27 cellular contexts compared by ENCODE assay signal in genomic region chr11:35582033-35582432, GRCh38. TPM values are rescaled to one million over a fixed set of nuclear protein-coding genes. Genes with fewer than 3 reads are reported as not detected.
DNase-seq lines count a peak whose midpoint lies in the region; ATAC-seq, FAIRE-seq and TF ChIP-seq lines count a peak whose summit lies in the region.
"Had no signal": no experiment of that assay in that cellular context is flagged by ENCODE, and none has a peak within 500 bp of the region (broad histone marks: within the 10 kb centered on the region; RNA-seq: fewer than 3 reads in every experiment).

No MANE protein-coding gene starts in this region.

- dilution Hi-C loops in IMR-90 (cut with HindIII; ENCODE audit: low sequenced_read_pairs, unreplicated experiment): no loop called here

- H2AK5ac ChIP-seq in IMR-90 (ENCODE audit: low read depth, low read length) (peak overlapping the region; percentile 93), mesenchymal stem cell (ENCODE audit: low read length, severe bottlenecking) (no peak overlapping the region)

- peak overlapping the region; percentile 92 for H3K27ac Mint-ChIP-seq in osteocyte (ENCODE audit: unreplicated experiment)
- H3K27ac Mint-ChIP-seq: IgD-negative memory B cell had no signal

- peak overlapping the region; percentile 12 to 67 for H2BK12ac ChIP-seq in mesenchymal stem cell (ENCODE audit: low read length in 2 of 2)

- in situ Hi-C loops in IMR-90 (cut with MboI; ENCODE audit: low sequenced_read_pairs) (no loop called here), K562 (cut with MboI) (no loop called here), GM13977 (cut with MboI; ENCODE audit: low pct_unique_long_range_greater_than_20kb, low sequenced_read_pairs, unreplicated experiment) (no loop called here)

- H3K36me3 ChIP-seq in IMR-90 (ENCODE audit: control insufficient read depth, insufficient read depth, low read length) (no peaks in the 10 kb centered on the region), K562 (ENCODE audit: control insufficient read depth, insufficient read depth, low read length) (no peaks in the 10 kb centered on the region), mesenchymal stem cell (ENCODE audit: control insufficient read depth in 1 of 2, insufficient read depth in 2 of 2, low read depth in 1 of 2, low read length in 2 of 2) (no peaks in the 10 kb centered on the region), uterus (no peaks in the 10 kb centered on the region)
- H3K36me3 ChIP-seq: BE2C had no signal

- H3K9me3 Mint-ChIP-seq in osteocyte (ENCODE audit: unreplicated experiment): no peaks in the 10 kb centered on the region
- H3K9me3 Mint-ChIP-seq: IgD-negative memory B cell had no signal

- H2BK120ac ChIP-seq in IMR-90 (ENCODE audit: low read depth, low read length): peak overlapping the region; percentile 96
- no peak overlapping the region for H2BK120ac ChIP-seq in mesenchymal stem cell (ENCODE audit: low read depth, low read length)

- H2BK15ac ChIP-seq in IMR-90 (ENCODE audit: low read depth, low read length): peak overlapping the region; percentile 93
- no peak overlapping the region for H2BK15ac ChIP-seq in mesenchymal stem cell (ENCODE audit: low read depth, poor library complexity, severe bottlenecking)

- no peak for FAIRE-seq in K562 (lab: Jason Lieb, UNC)
- FAIRE-seq: G401.6, H1 had no signal

- H2BK5ac ChIP-seq in IMR-90 (ENCODE audit: low read depth, low read length, poor library complexity, severe bottlenecking) (no peak overlapping the region), mesenchymal stem cell (ENCODE audit: low read depth, low read length, poor library complexity, severe bottlenecking) (no peak overlapping the region)

- no peaks in the 10 kb centered on the region for H3K9me3 ChIP-seq in IMR-90 (ENCODE audit: control insufficient read depth, insufficient read depth, low read length)
- no peaks in the 10 kb centered on the region for H3K9me3 ChIP-seq in K562 (replicated peaks; ENCODE audit: control insufficient read depth, insufficient read depth, low read depth, low read length)
- no peaks in the 10 kb centered on the region for H3K9me3 ChIP-seq in mesenchymal stem cell (ENCODE audit: control insufficient read depth, low read length)
- H3K9me3 ChIP-seq in uterus: no peaks in the 10 kb centered on the region
- H3K9me3 ChIP-seq: BE2C had no signal

- H3K23ac ChIP-seq in IMR-90 (ENCODE audit: low read depth, low read length) (peak overlapping the region; percentile 84), mesenchymal stem cell (ENCODE audit: low read length in 2 of 2) (no peak overlapping the region)

- 0 out of 4 replicates have a peak, but pooled peaks cover 0 to 9% of the 10 kb centered on the region in 2 experiments for H3K79me1 ChIP-seq in IMR-90 (ENCODE audit: low read depth in 1 of 2, low read length in 2 of 2)
- H3K79me1 ChIP-seq in mesenchymal stem cell (replicated peaks; ENCODE audit: low read length, poor library complexity, severe bottlenecking): no peaks in the 10 kb centered on the region

- no peaks in the 10 kb centered on the region for H3K36me3 Mint-ChIP-seq in osteocyte (ENCODE audit: unreplicated experiment)
- H3K36me3 Mint-ChIP-seq: CD14-positive monocyte, IgD-negative memory B cell had no signal

- H3K79me2 ChIP-seq in K562 (ENCODE audit: control insufficient read depth, insufficient read depth, low read length): no peaks in the 10 kb centered on the region

- no peak for DNase-seq in IMR-90
- no peak for DNase-seq in K562 (ENCODE audit: extremely low read depth in 1 of 4, low spot score in 3 of 4)
- DNase-seq in mesenchymal stem cell: no peak
- DNase-seq in osteocyte (ENCODE audit: extremely low spot score, unreplicated experiment): no peak
- DNase-seq in central memory CD4-positive, alpha-beta T cell: no peak
- no peak for DNase-seq in uterus
- no peak for DNase-seq in DMS79 treated with DMSO at 0.1 percent for 48 hours (lab: John Stamatoyannopoulos, UW)
- DNase-seq in GM13977 (ENCODE audit: low spot score): no peak
- DNase-seq: ACHN; BE2C; HCEC 1CT; MV-4-11; NCI-H1105; NCI-H1436 treated with DMSO at 0.1 percent for 48 hours; NCI-H187 treated with DMSO at 0.1 percent for 48 hours; NCI-H2107; NCI-H446; NCI-H524 treated with DMSO at 0.1 percent for 48 hours; NCI-H82; NK-92 treated with Interleukin-12 subunit alpha and Interleukin-12 subunit beta, amount 100 ng/mL, for 24 hours; PC-3; Right ventricle myocardium superior; RPMI8226 had no signal

- H2BK20ac ChIP-seq in IMR-90 (ENCODE audit: low read depth, low read length): peak overlapping the region; percentile 99

- no peak for ATAC-seq in IMR-90 (ENCODE audit: low read depth)
- peak; percentile 54; the same call in 2 of the 3 replicates for ATAC-seq in K562
- ATAC-seq: PC-3 had no signal

- no peak overlapping the region for H3K4me3 ChIP-seq in IMR-90 (ENCODE audit: insufficient read depth, low read depth, low read length)
- no peak overlapping the region for H3K4me3 ChIP-seq in K562
- H3K4me3 ChIP-seq in mesenchymal stem cell (ENCODE audit: insufficient read depth in 1 of 2, low read depth in 1 of 2, low read length in 2 of 2): no peak overlapping the region
- H3K4me3 ChIP-seq in uterus: no peak overlapping the region

- H3K27me3 ChIP-seq in IMR-90 (ENCODE audit: control insufficient read depth, insufficient read depth, low read length) (no peaks in the 10 kb centered on the region), K562 (ENCODE audit: control insufficient read depth in 2 of 2, insufficient read depth in 2 of 2, low read length in 2 of 2) (peaks cover 0 to 4% of the 10 kb centered on the region in 2 experiments; a peak in 1 of 5 replicates), mesenchymal stem cell (ENCODE audit: control insufficient read depth in 1 of 2, insufficient read depth in 1 of 2, low read length in 2 of 2) (no peaks in the 10 kb centered on the region), uterus (no peaks in the 10 kb centered on the region)
- H3K27me3 ChIP-seq: BE2C had no signal

- POLR2A ChIA-PET in IMR-90 (lab: Charles Lee; ENCODE audit: unreplicated experiment) (no interaction called here), K562 (lab: Yijun Ruan, JAX) (no interaction called here)

- peaks cover 52% of the 10 kb centered on the region for H3K4me1 Mint-ChIP-seq in osteocyte (ENCODE audit: unreplicated experiment)
- H3K4me1 Mint-ChIP-seq: IgD-negative memory B cell had no signal

- CTCF ChIA-PET in IMR-90 (lab: Yijun Ruan, JAX): no interaction called here
- CTCF ChIA-PET in K562 (lab: Yijun Ruan, JAX; ENCODE audit: low intra/inter-chr PET ratio): no interaction called here

- BruUV-seq in IMR-90 (replicated peaks; lab: Mats Ljungman, UMichigan) (no TSS peak), K562 (replicated peaks; lab: Mats Ljungman, UMichigan) (no TSS peak)

- H3K56ac ChIP-seq in IMR-90 (ENCODE audit: extremely low read depth, insufficient read depth, low read length): no peak overlapping the region

- no peak overlapping the region for H3K4me3 Mint-ChIP-seq in osteocyte (ENCODE audit: unreplicated experiment)
- H3K4me3 Mint-ChIP-seq: CD14-positive monocyte, IgD-negative memory B cell had no signal

- H3K27ac ChIP-seq in IMR-90 (ENCODE audit: insufficient read depth, low read length) (peak overlapping the region; percentile 29; the same call in 1 of the 2 replicates), K562 (ENCODE audit: extremely low read depth, low read depth, low read length) (no peak overlapping the region), mesenchymal stem cell (ENCODE audit: low read length, poor library complexity, severe bottlenecking) (no peak overlapping the region), uterus (no peak overlapping the region)

- H3K4ac ChIP-seq in IMR-90 (ENCODE audit: low read depth, low read length) (peak overlapping the region; percentile 94), mesenchymal stem cell (ENCODE audit: low read depth in 1 of 2, low read length in 2 of 2) (peak overlapping the region in 1 of 2 experiments; percentile 30)

- TF ChIP-seq EP300 in K562 (IDR thresholded peaks at IDR 0.05; ENCODE audit: low read length): no peak

- H3K9me1 ChIP-seq in IMR-90 (ENCODE audit: insufficient read depth, low read length) (peaks cover 19% of the 10 kb centered on the region), K562 (ENCODE audit: control insufficient read depth, insufficient read depth, low read length) (no peaks in the 10 kb centered on the region)

- WGBS in IMR-90 (ENCODE audit: extremely low coverage in 2 of 2, insufficient read length in 1 of 2), 2 experiments: no CpG with 5 or more reads among the region's 1 CpG
- WGBS in K562 (ENCODE audit: insufficient coverage, low coverage, missing lambda C conversion rate): 18% methylated on average over 1 of the region's 1 CpG
- WGBS in mesenchymal stem cell: 100% methylated on average over 1 of the region's 1 CpG

- H3K4me2 ChIP-seq in IMR-90 (ENCODE audit: low read depth, low read length) (no peak overlapping the region), K562 (ENCODE audit: insufficient read depth, low read length) (no peak overlapping the region), mesenchymal stem cell (ENCODE audit: low read length, poor library complexity, severe bottlenecking) (no peak overlapping the region)

- TF ChIP-seq RAD21 in IMR-90 (IDR thresholded peaks at IDR 0.05; ENCODE audit: low read length) (no peak), K562 (CRISPR knock-in tag; conservative IDR thresholded peaks at IDR 0.05 in 1 of 2, IDR thresholded peaks at IDR 0.05 in 1 of 2) (no peak)

- TF ChIP-seq POLR2A in IMR-90 (IDR thresholded peaks at IDR 0.05; ENCODE audit: low read depth, low read length) (no peak), K562 (conservative IDR thresholded peaks at IDR 0.05) (no peak), uterus (IDR thresholded peaks at IDR 0.05) (no peak)

- H3K14ac ChIP-seq in IMR-90 (replicated peaks; ENCODE audit: low read depth, low read length) (peak overlapping the region; percentile 49), mesenchymal stem cell (ENCODE audit: low read length in 2 of 2) (no peak overlapping the region)

- H2AK9ac ChIP-seq in IMR-90 (replicated peaks; ENCODE audit: low read depth, low read length, poor library complexity): no peak overlapping the region

- peak overlapping the region; percentile 45 to 83 for H4K8ac ChIP-seq in IMR-90 (ENCODE audit: low read depth in 2 of 2, low read length in 2 of 2)
- H4K8ac ChIP-seq in mesenchymal stem cell (ENCODE audit: low read length): no peak overlapping the region

- H3K18ac ChIP-seq in IMR-90 (ENCODE audit: low read depth, low read length) (peak overlapping the region; percentile 96), mesenchymal stem cell (ENCODE audit: low read depth in 1 of 2, low read length in 2 of 2) (peak overlapping the region; percentile 55 to 59)

- H3K27me3 Mint-ChIP-seq in osteocyte (ENCODE audit: unreplicated experiment): no peaks in the 10 kb centered on the region

- H3K9ac ChIP-seq in IMR-90 (ENCODE audit: low read depth, low read length) (no peak overlapping the region), K562 (ENCODE audit: insufficient read depth in 1 of 2, low read depth in 2 of 2, low read length in 2 of 2) (no peak overlapping the region), mesenchymal stem cell (ENCODE audit: low read length) (peak overlapping the region; percentile 62)

- H3K4me1 ChIP-seq in IMR-90 (ENCODE audit: control insufficient read depth, insufficient read depth, low read length) (peaks cover 25% of the 10 kb centered on the region), K562 (replicated peaks in 1 of 2; ENCODE audit: control insufficient read depth in 2 of 2, insufficient read depth in 2 of 2, low read length in 2 of 2) (peaks cover 0 to 11% of the 10 kb centered on the region in 2 experiments; a peak in 3 of 5 replicates), mesenchymal stem cell (ENCODE audit: control insufficient read depth, insufficient read depth, low read depth, low read length) (peaks cover 3% of the 10 kb centered on the region), uterus (no peaks in the 10 kb centered on the region)
- H3K4me1 ChIP-seq: BE2C had no signal

- no peak overlapping the region for H2AFZ ChIP-seq in IMR-90 (replicated peaks; ENCODE audit: low read length, poor library complexity)
- H2AFZ ChIP-seq in K562 (ENCODE audit: low read depth, low read length): no peak overlapping the region
- no peak overlapping the region for H2AFZ ChIP-seq in mesenchymal stem cell (ENCODE audit: low read depth, low read length)

- H4K91ac ChIP-seq in IMR-90 (ENCODE audit: insufficient read depth, low read depth, low read length) (peak overlapping the region; percentile 77), mesenchymal stem cell (ENCODE audit: low read length) (no peak overlapping the region)

- H4K5ac ChIP-seq in IMR-90 (ENCODE audit: low read depth, low read length): peak overlapping the region; percentile 77; the same call in 1 of the 2 replicates

- intact Hi-C loops in IMR-90 (cut with micrococcal nuclease) (loop anchor here (5.0 kb wide), 1 partner anchor 70 kb away; no protein-coding TSS in a partner anchor), K562 (cut with micrococcal nuclease) (no loop called here), uterus (cut with DNase I; ENCODE audit: low total_unique reads) (no loop called here)

- TF ChIP-seq CTCF in IMR-90 (conservative IDR thresholded peaks at IDR 0.05; ENCODE audit: low read depth, low read length): no peak
- no peak for TF ChIP-seq CTCF in K562 (IDR thresholded peaks at IDR 0.05 in 2 of 3, conservative IDR thresholded peaks at IDR 0.05 in 1 of 3; ENCODE audit: insufficient read depth in 2 of 3, low read depth in 1 of 3, low read length in 3 of 3)
- no peak for TF ChIP-seq CTCF in osteocyte (IDR thresholded peaks at IDR 0.05)
- no peak for TF ChIP-seq CTCF in uterus (IDR thresholded peaks at IDR 0.05)
- TF ChIP-seq CTCF in GM13977 (IDR thresholded peaks at IDR 0.05; ENCODE audit: extremely low read depth, insufficient read depth, missing control alignments): no peak

- H4K20me1 ChIP-seq in IMR-90 (ENCODE audit: insufficient read depth, low read length) (no peaks in the 10 kb centered on the region), K562 (replicated peaks; ENCODE audit: control insufficient read depth, insufficient read depth, low read length) (no peaks in the 10 kb centered on the region)

RNA-seq across cellular contexts. Expression of gene FJX1, which starts 36.2 kb away (rescaled TPM):
- 8.1 and 8.4 TPM in 2 replicates for total RNA-seq in IMR-90 (2012; rRNA removed)
- polyA plus RNA-seq in IMR-90 (2012; rRNA removed): 11.2 and 14.2 TPM in 2 replicates
- 16.5 and 30.3 TPM in 2 replicates for polyA plus RNA-seq in IMR-90 (2012; cell fraction: cytosol; rRNA removed)
- 12.9 and 26.1 TPM in 2 replicates for polyA plus RNA-seq in IMR-90 (2012; cell fraction: nucleus; rRNA removed; ENCODE audit: low replicate concordance)
- total RNA-seq in K562 (2011; cell fraction: chromatin; rRNA removed; ENCODE audit: low replicate concordance): 0.53 and 1.1 TPM in 2 replicates
- total RNA-seq in K562 (2011; cell fraction: nucleolus; rRNA removed): 1.4 and 2.8 TPM in 2 replicates
- 0.61 and 1.0 TPM in 2 replicates for total RNA-seq in K562 (2011; cell fraction: nucleoplasm; rRNA removed)
- 2.0 and 2.9 TPM in 2 replicates for total RNA-seq in K562 (2014; rRNA removed)
- 1.2 TPM in 2 replicates for total RNA-seq in K562 (2014; rRNA removed; fragmentation: Illumina TruSeq; extraction: Trizol)
- 0.72 and 1.1 TPM in 2 replicates for total RNA-seq in K562 (2015; rRNA removed; fragmentation: Illumina TruSeq; extraction: Trizol)
- 2.7 and 3.7 TPM in 2 replicates for total RNA-seq in K562 (2021)
- 0.22 and 0.95 TPM in 2 replicates for polyA plus RNA-seq in K562 (2011; rRNA removed)
- 0.19 and 2.6 TPM in 2 replicates for polyA plus RNA-seq in K562 (2011; cell fraction: cytosol; rRNA removed)
- 0.39 and 2.5 TPM in 2 replicates for polyA plus RNA-seq in K562 (2011; cell fraction: nucleus; rRNA removed)
- polyA plus RNA-seq in K562 (2012): 0.58 and 2.0 TPM in 2 replicates
- polyA plus RNA-seq in K562 (2014; fragmentation: Illumina TruSeq; extraction: Trizol): 0.64 and 0.66 TPM in 2 replicates
- polyA plus RNA-seq in K562 (2014; fragmentation: Nextera tagmentation; extraction: Ambion mirVana): under 1 TPM; 0.10 to 0.38 TPM
- polyA plus RNA-seq in K562 (2014; rRNA removed): 0.58 and 0.84 TPM in 2 replicates
- 0.09 and 0.32 TPM in 2 replicates for polyA minus RNA-seq in K562 (2011; rRNA and poly(A)+ RNA removed)
- polyA minus RNA-seq in K562 (2011; cell fraction: cytosol; rRNA and poly(A)+ RNA removed): 0.82 and 1.4 TPM in 2 replicates
- 0.67 and 1.8 TPM in 2 replicates for polyA minus RNA-seq in K562 (2011; cell fraction: nucleus; rRNA and poly(A)+ RNA removed)
- 6.1 TPM for polyA plus RNA-seq in mesenchymal stem cell (2013, experiment 1 of 2)
- polyA plus RNA-seq in mesenchymal stem cell (2013, experiment 2 of 2): 6.3 TPM
- total RNA-seq in osteocyte: 20.2 and 21.6 TPM in 2 replicates
- total RNA-seq in uterus: 10 to 100 TPM in 1 of 4 donors, 1 to 10 TPM in 3; 2.1 to 48.5 (median 5.6) TPM
- polyA plus RNA-seq: CD14-positive monocyte, IgD-negative memory B cell had no signal

RNA-seq across cellular contexts. Expression of gene PAMR1, which starts 56.6 kb away (rescaled TPM):
- total RNA-seq in IMR-90 (2012; rRNA removed) (65.5 and 80.7 TPM in 2 replicates), K562 (2014; rRNA removed) (not detected in 2 replicates), K562 (2014; rRNA removed; fragmentation: Illumina TruSeq; extraction: Trizol) (not detected in 2 replicates), K562 (2015; rRNA removed; fragmentation: Illumina TruSeq; extraction: Trizol) (not detected in 2 replicates), K562 (2021) (not detected in 2 replicates), osteocyte (3.8 and 4.4 TPM in 2 replicates), uterus (100 to 1,000 TPM in 1 of 4 donors, 10 to 100 TPM in 3; 26.8 to 172 (median 53.6) TPM)
- polyA plus RNA-seq in IMR-90 (2012; rRNA removed) (67.5 and 70.7 TPM in 2 replicates), K562 (2011; rRNA removed) (not detected in 2 replicates), K562 (2014; fragmentation: Illumina TruSeq; extraction: Trizol) (not detected in 2 replicates), K562 (2014; fragmentation: Nextera tagmentation; extraction: Ambion mirVana) (not detected), K562 (2014; rRNA removed) (not detected in 2 replicates)
- polyA plus RNA-seq in IMR-90 (2012; cell fraction: cytosol; rRNA removed): 61.3 and 83.4 TPM in 2 replicates
- polyA plus RNA-seq in IMR-90 (2012; cell fraction: nucleus; rRNA removed; ENCODE audit: low replicate concordance): 102 and 106 TPM in 2 replicates
- total RNA-seq in K562 (2011; cell fraction: chromatin; rRNA removed; ENCODE audit: low replicate concordance): not detected in 2 replicates
- total RNA-seq in K562 (2011; cell fraction: nucleolus; rRNA removed): not detected in 2 replicates
- not detected in 2 replicates for total RNA-seq in K562 (2011; cell fraction: nucleoplasm; rRNA removed)
- polyA plus RNA-seq in K562 (2011; cell fraction: cytosol; rRNA removed): not detected in 2 replicates
- not detected in 2 replicates for polyA plus RNA-seq in K562 (2011; cell fraction: nucleus; rRNA removed)
- not detected in 2 replicates for polyA plus RNA-seq in K562 (2012)
- polyA minus RNA-seq in K562 (2011; rRNA and poly(A)+ RNA removed): not detected in 2 replicates
- not detected in 2 replicates for polyA minus RNA-seq in K562 (2011; cell fraction: cytosol; rRNA and poly(A)+ RNA removed)
- polyA minus RNA-seq in K562 (2011; cell fraction: nucleus; rRNA and poly(A)+ RNA removed): not detected in 2 replicates
- polyA plus RNA-seq in mesenchymal stem cell (2013, experiment 1 of 2): 79.7 TPM
- 80.3 TPM for polyA plus RNA-seq in mesenchymal stem cell (2013, experiment 2 of 2)
- total RNA-seq: PC-3 had no signal
- polyA plus RNA-seq: CD14-positive monocyte, IgD-negative memory B cell had no signal
